9 cellular contexts compared by ENCODE assay signal in the genomic region with DNA sequence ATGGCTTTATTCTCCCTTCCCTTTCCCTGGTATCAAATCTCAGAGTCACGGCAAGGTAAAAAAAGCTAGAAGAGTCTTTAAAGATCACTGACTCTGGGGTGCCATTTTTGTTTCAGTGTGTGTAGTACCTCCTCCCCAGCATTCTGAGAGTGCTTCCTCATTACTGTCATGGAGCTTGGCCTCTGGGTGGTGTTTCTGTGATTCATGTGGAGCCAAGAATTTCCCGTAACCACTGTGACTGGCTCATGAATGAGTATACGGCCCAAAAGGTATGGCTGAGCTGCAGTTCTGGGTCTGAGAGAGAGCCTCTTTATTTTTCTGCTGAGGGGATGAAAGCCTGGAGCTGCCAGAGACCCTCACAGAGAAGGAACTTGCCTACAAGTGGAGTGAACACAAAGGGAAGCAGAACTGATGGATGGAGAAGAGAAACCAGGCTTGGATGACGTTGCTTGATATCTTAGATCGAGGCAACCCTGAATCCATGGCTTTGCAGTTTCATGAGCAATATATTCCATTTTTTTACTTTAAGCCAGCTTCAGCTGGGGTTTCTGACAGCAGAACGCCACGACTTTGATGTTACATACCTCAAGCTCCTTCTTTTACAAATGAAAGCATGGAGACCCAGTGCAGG.
DNase-seq lines count a peak whose midpoint lies in the region; ATAC-seq lines count a peak whose summit lies in the region.
"Had no signal": no experiment of that assay in that cellular context is flagged by ENCODE, and none has a peak within 500 bp of the region (broad histone marks: within the 10 kb centered on the region; RNA-seq: fewer than 3 reads in every experiment).

No MANE protein-coding gene starts in this region.

- H3K27me3 Mint-ChIP-seq in activated CD4-positive, alpha-beta memory T cell treated with anti-CD3 and anti-CD28 coated beads for 36 hours, result no peaks in the 10 kb centered on the region

- intact Hi-C loops in activated CD4-positive, alpha-beta memory T cell treated with anti-CD3 and anti-CD28 coated beads for 36 hours (cut with micrococcal nuclease), result loop anchor here (1.0 to 10.0 kb wide), 9 partner anchors 30 to 468 kb away; partner anchors contain the start of gene SLU7
- intact Hi-C loops in left colon (cut with DNase I, micrococcal nuclease) (loop anchor here in 1 of 2 donors (10.0 kb wide), 1 partner anchor 62 kb away; no protein-coding TSS in a partner anchor), posterior cingulate gyrus (cut with DNase I) (loop anchor here (10.0 kb wide), 1 partner anchor 1038 kb away; the partner anchor contains the start of gene GABRB2)

- POLR2A ChIA-PET in activated CD4-positive, alpha-beta memory T cell treated with anti-CD3 and anti-CD28 coated beads for 36 hours (lab: Charles Lee), result interaction anchor here (0.9 to 3.9 kb wide), 7 partner anchors 9 to 69 kb away, joined by 4 to 24 read pairs (median 6); no protein-coding TSS in a partner anchor

- no peaks in the 10 kb centered on the region for H3K9me3 Mint-ChIP-seq in activated CD4-positive, alpha-beta memory T cell treated with anti-CD3 and anti-CD28 coated beads for 36 hours

- H3K27ac Mint-ChIP-seq in activated CD4-positive, alpha-beta memory T cell treated with anti-CD3 and anti-CD28 coated beads for 36 hours, result peak overlapping the region; percentile 88

- peak overlapping the region; percentile 65 for H3K4me3 Mint-ChIP-seq in activated CD4-positive, alpha-beta memory T cell treated with anti-CD3 and anti-CD28 coated beads for 36 hours

- ATAC-seq in HG02885 (IDR thresholded peaks at IDR 0.05; ENCODE audit: poor library complexity, unreplicated experiment), result peak; percentile 36
- peak; percentile 58 for ATAC-seq in left colon

- DNase-seq in CD1c-positive myeloid dendritic cell (ENCODE audit: extremely low spot score) (peak; percentile 77), left colon (no peak), posterior cingulate gyrus (no peak), NCI-H345 (lab: John Stamatoyannopoulos, UW) (no peak), NCI-H1436 (lab: John Stamatoyannopoulos, UW) (no peak)
- peak; percentile 74 for DNase-seq in activated CD4-positive, alpha-beta memory T cell treated with anti-CD3 and anti-CD28 coated beads for 36 hours
- DNase-seq in activated CD8-positive, alpha-beta memory T cell treated with anti-CD3 and anti-CD28 coated beads for 24 hours, result no peak
- DNase-seq: pancreas had no signal

- CTCF ChIA-PET in activated CD4-positive, alpha-beta memory T cell treated with anti-CD3 and anti-CD28 coated beads for 36 hours (lab: Charles Lee), result interaction anchor here (0.6 to 6.3 kb wide), 17 partner anchors 9 to 1037 kb away, joined by 3 to 155 read pairs (median 5); no protein-coding TSS in a partner anchor

- H3K4me1 Mint-ChIP-seq in activated CD4-positive, alpha-beta memory T cell treated with anti-CD3 and anti-CD28 coated beads for 36 hours (ENCODE audit: low read depth), result peaks cover 35% of the 10 kb centered on the region

- no peaks in the 10 kb centered on the region for H3K36me3 Mint-ChIP-seq in activated CD4-positive, alpha-beta memory T cell treated with anti-CD3 and anti-CD28 coated beads for 36 hours

Comparison
In these comparisons a context has a peak if more than half of its experiments do, and no peak if none do; other contexts are left out.
1. DNase-seq: peak in CD1c-positive myeloid dendritic cell (single experiment) and activated CD4-positive, alpha-beta memory T cell treated with anti-CD3 and anti-CD28 coated beads for 36 hours (single experiment); none in left colon (0 of 2), posterior cingulate gyrus (0 of 10), NCI-H345 (single experiment), activated CD8-positive, alpha-beta memory T cell treated with anti-CD3 and anti-CD28 coated beads for 24 hours (single experiment) and NCI-H1436 (single experiment).